1 cellular context compared by ENCODE assay signal in the genomic region with DNA sequence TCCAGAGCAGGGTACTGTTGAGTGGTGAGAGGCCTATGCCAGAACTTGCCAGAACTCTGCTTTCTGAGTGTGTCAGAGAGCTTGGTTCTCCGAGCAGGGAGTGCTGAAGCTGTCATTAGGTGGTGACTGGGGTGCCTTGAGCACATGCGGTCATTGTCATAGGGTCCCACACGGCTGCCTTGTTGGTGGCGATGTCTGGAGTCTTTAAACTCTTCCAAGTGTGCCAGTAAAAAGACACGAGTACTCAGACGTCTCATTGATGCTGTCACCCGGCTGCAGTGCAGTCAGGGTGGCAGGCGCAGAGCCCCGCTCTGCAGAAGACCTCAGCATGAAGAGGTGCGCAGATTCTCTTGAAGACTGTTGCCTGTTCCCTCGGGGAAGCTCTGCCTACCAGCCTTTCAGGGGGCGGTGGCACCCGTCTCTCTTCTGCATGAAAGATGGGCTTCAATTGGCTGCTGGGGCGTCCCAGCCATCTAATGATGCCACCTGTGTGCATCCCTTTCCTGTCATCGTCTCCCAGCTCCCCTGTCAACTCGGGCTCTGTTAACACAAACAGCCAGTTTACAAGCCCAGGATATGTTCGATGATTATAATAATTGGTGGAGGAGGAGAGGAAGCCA.
TF ChIP-seq lines count a peak whose summit lies in the region.

No MANE protein-coding gene starts in this region.

TF ChIP-seq in HepG2, 621 proteins besides CTCF, POLR2A, EP300 and RAD21:
- peak; percentile 85 for TF ChIP-seq AGO2 (optimal IDR thresholded peaks at IDR 0.05; ENCODE audit: low read depth, low read length)
- TF ChIP-seq RBM22 (optimal IDR thresholded peaks at IDR 0.05; ENCODE audit: low read length), result peak; percentile 98
- TF ChIP-seq POLR2G (IDR thresholded peaks at IDR 0.05; ENCODE audit: low read depth, low read length), result peak; percentile 20; the same call in 1 of the 2 replicates
- TF ChIP-seq RBFOX2 (IDR thresholded peaks at IDR 0.05; ENCODE audit: low read depth, low read length), result 0 out of 2 replicates have a peak, but pooled peaks have one; percentile 9
- TF ChIP-seq, protein P1, sequence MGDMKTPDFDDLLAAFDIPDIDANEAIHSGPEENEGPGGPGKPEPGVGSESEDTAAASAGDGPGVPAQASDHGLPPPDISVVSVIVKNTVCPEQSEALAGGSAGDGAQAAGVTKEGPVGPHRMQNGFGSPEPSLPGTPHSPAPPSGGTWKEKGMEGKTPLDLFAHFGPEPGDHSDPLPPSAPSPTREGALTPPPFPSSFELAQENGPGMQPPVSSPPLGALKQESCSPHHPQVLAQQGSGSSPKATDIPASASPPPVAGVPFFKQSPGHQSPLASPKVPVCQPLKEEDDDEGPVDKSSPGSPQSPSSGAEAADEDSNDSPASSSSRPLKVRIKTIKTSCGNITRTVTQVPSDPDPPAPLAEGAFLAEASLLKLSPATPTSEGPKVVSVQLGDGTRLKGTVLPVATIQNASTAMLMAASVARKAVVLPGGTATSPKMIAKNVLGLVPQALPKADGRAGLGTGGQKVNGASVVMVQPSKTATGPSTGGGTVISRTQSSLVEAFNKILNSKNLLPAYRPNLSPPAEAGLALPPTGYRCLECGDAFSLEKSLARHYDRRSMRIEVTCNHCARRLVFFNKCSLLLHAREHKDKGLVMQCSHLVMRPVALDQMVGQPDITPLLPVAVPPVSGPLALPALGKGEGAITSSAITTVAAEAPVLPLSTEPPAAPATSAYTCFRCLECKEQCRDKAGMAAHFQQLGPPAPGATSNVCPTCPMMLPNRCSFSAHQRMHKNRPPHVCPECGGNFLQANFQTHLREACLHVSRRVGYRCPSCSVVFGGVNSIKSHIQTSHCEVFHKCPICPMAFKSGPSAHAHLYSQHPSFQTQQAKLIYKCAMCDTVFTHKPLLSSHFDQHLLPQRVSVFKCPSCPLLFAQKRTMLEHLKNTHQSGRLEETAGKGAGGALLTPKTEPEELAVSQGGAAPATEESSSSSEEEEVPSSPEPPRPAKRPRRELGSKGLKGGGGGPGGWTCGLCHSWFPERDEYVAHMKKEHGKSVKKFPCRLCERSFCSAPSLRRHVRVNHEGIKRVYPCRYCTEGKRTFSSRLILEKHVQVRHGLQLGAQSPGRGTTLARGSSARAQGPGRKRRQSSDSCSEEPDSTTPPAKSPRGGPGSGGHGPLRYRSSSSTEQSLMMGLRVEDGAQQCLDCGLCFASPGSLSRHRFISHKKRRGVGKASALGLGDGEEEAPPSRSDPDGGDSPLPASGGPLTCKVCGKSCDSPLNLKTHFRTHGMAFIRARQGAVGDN (CRISPR knock-in tag; IDR thresholded peaks at IDR 0.05), result peak; percentile 26; the same call in 1 of the 2 replicates
- no peak for TF ChIP-seq AGO1 (IDR thresholded peaks at IDR 0.05; ENCODE audit: low read depth, low read length, poor library complexity, severe bottlenecking)
- TF ChIP-seq ZNF292 (CRISPR knock-in tag; IDR thresholded peaks at IDR 0.05; ENCODE audit: borderline replicate concordance, low read depth), result no peak
